ENCODE assay signal across 16 cellular contexts in genomic region chr6:3330199-3330598, GRCh38.
A peak's percentile ranks its signal among the peaks of the same experiment; 100 is the strongest.
DNase-seq lines count a peak whose midpoint lies in the region; ATAC-seq, FAIRE-seq and TF ChIP-seq lines count a peak whose summit lies in the region.
"Had no signal": no experiment of that assay in that cellular context is flagged by ENCODE, and none has a peak within 500 bp of the region (broad histone marks: within the 10 kb centered on the region; RNA-seq: fewer than 3 reads in every experiment).

No MANE protein-coding gene starts in this region.

- peak overlapping the region; percentile 88 for H3K27ac Mint-ChIP-seq in WTC11
- H3K27ac Mint-ChIP-seq: activated naive CD4-positive, alpha-beta T cell treated with anti-CD3 and anti-CD28 coated beads, Interleukin-2, amount 10 ng/mL, durations not matched to agents 7 days and 5 days; stimulated activated naive B cell treated with anti-CD40 and anti-IgM and Interleukin-4, amounts not matched to agents 10 μg/mL and 1 μg/mL and 100 μg/mL, for 72 hours; T-helper 1 cell treated with Interleukin-12 subunit alpha and Interleukin-12 subunit beta and Interleukin-4 antibody, amounts not matched to agents 30 μg/mL and 1 μg/mL, for 36 hours had no signal

- peak; percentile 57 for TF ChIP-seq CTCF in WTC11 (IDR thresholded peaks at IDR 0.05)
- no peak for TF ChIP-seq CTCF in D721Med (IDR thresholded peaks at IDR 0.05; ENCODE audit: insufficient read depth, missing control alignments)

- no peaks in the 10 kb centered on the region for H3K9me3 ChIP-seq in stomach smooth muscle (ENCODE audit: control insufficient read depth in 2 of 2, low read length in 2 of 2)

- no peaks in the 10 kb centered on the region for H3K27me3 ChIP-seq in H7 (ENCODE audit: control insufficient read depth, insufficient read depth, low read length)
- H3K27me3 ChIP-seq in stomach smooth muscle (ENCODE audit: control insufficient read depth in 1 of 2, insufficient read depth in 2 of 2, low read length in 2 of 2), result no peaks in the 10 kb centered on the region

- peak; percentile 73 for DNase-seq in H7
- DNase-seq in WTC11 (ENCODE audit: low spot score), result peak; percentile 69
- DNase-seq in iPS-NIHi11 (ENCODE audit: low spot score), result peak; percentile 56
- DNase-seq in NCI-H2227 treated with DMSO at 0.1 percent for 48 hours (lab: John Stamatoyannopoulos, UW), result no peak
- no peak for DNase-seq in D721Med (ENCODE audit: insufficient read length, low spot score)
- DNase-seq in C1 segment of cervical spinal cord (lab: John Stamatoyannopoulos, UW), result no peak
- DNase-seq: activated CD4-positive, CD25-positive, alpha-beta regulatory T cell treated with anti-CD3 and anti-CD28 coated beads, Interleukin-2, amount 50 U/mL, for 72 hours; activated naive CD4-positive, alpha-beta T cell treated with anti-CD3 and anti-CD28 coated beads, Interleukin-2, amount 10 ng/mL, durations not matched to agents 7 days and 5 days; effector CD8-positive, alpha-beta T cell; NCI-H1694; NCI-H526; stimulated activated naive B cell treated with anti-CD40 and anti-IgM and Interleukin-4, amounts not matched to agents 10 μg/mL and 1 μg/mL and 100 μg/mL, for 72 hours had no signal

- CTCF ChIA-PET in WTC11 (lab: Charles Lee), result interaction anchor here (0.5 to 2.4 kb wide), 33 partner anchors 8 to 519 kb away, joined by 3 to 38 read pairs (median 4); partner anchors contain the start of genes FAM50B and SLC22A23

- H3K4me3 ChIP-seq in H7 (ENCODE audit: insufficient read depth, low read depth, low read length), result no peak overlapping the region
- no peak overlapping the region for H3K4me3 ChIP-seq in stomach smooth muscle (ENCODE audit: low read length in 2 of 2)
- H3K4me3 ChIP-seq: lung had no signal

- H3K4me3 Mint-ChIP-seq in WTC11, result no peak overlapping the region
- H3K4me3 Mint-ChIP-seq: activated naive CD4-positive, alpha-beta T cell treated with anti-CD3 and anti-CD28 coated beads, Interleukin-2, amount 10 ng/mL, durations not matched to agents 7 days and 5 days; stimulated activated naive B cell treated with anti-CD40 and anti-IgM and Interleukin-4, amounts not matched to agents 10 μg/mL and 1 μg/mL and 100 μg/mL, for 72 hours; T-helper 1 cell treated with Interleukin-12 subunit alpha and Interleukin-12 subunit beta and Interleukin-4 antibody, amounts not matched to agents 30 μg/mL and 1 μg/mL, for 36 hours had no signal

- H3K27me3 Mint-ChIP-seq in WTC11 (ENCODE audit: low read depth), result no peaks in the 10 kb centered on the region

- H3K9me3 Mint-ChIP-seq in WTC11, result no peaks in the 10 kb centered on the region
- H3K9me3 Mint-ChIP-seq: activated naive CD4-positive, alpha-beta T cell treated with anti-CD3 and anti-CD28 coated beads, Interleukin-2, amount 10 ng/mL, durations not matched to agents 7 days and 5 days; stimulated activated naive B cell treated with anti-CD40 and anti-IgM and Interleukin-4, amounts not matched to agents 10 μg/mL and 1 μg/mL and 100 μg/mL, for 72 hours; T-helper 1 cell treated with Interleukin-12 subunit alpha and Interleukin-12 subunit beta and Interleukin-4 antibody, amounts not matched to agents 30 μg/mL and 1 μg/mL, for 36 hours had no signal

- peaks cover 87% of the 10 kb centered on the region for H3K4me1 Mint-ChIP-seq in WTC11
- H3K4me1 Mint-ChIP-seq: activated naive CD4-positive, alpha-beta T cell treated with anti-CD3 and anti-CD28 coated beads, Interleukin-2, amount 10 ng/mL, durations not matched to agents 7 days and 5 days had no signal

- peaks cover 35% of the 10 kb centered on the region for H3K4me1 ChIP-seq in stomach smooth muscle (ENCODE audit: control insufficient read depth, insufficient read depth, low read length)

- FAIRE-seq in D721Med (lab: Jason Lieb, UNC), result no peak
- FAIRE-seq: urothelium cell line had no signal

- H3K36me3 ChIP-seq in H7 (replicated peaks; ENCODE audit: control insufficient read depth, insufficient read depth, low read length) (no peaks in the 10 kb centered on the region), stomach smooth muscle (ENCODE audit: control insufficient read depth in 2 of 2, insufficient read depth in 2 of 2, low read length in 2 of 2) (no peaks in the 10 kb centered on the region)

- peak overlapping the region in 1 of 2 donors; percentile 63 for H3K9ac ChIP-seq in stomach smooth muscle (ENCODE audit: low read length in 2 of 2)

- ATAC-seq in WTC11, result peak; percentile 37
- ATAC-seq: stimulated activated naive B cell treated with anti-CD40 and anti-IgM and Interleukin-4, amounts not matched to agents 10 μg/mL and 1 μg/mL and 100 μg/mL, for 72 hours had no signal

- H3K27ac ChIP-seq in stomach smooth muscle (ENCODE audit: low read length), result peak overlapping the region; percentile 31

- no peaks in the 10 kb centered on the region for H3K36me3 Mint-ChIP-seq in WTC11
- H3K36me3 Mint-ChIP-seq: activated naive CD4-positive, alpha-beta T cell treated with anti-CD3 and anti-CD28 coated beads, Interleukin-2, amount 10 ng/mL, durations not matched to agents 7 days and 5 days; stimulated activated naive B cell treated with anti-CD40 and anti-IgM and Interleukin-4, amounts not matched to agents 10 μg/mL and 1 μg/mL and 100 μg/mL, for 72 hours had no signal

- POLR2A ChIA-PET in WTC11 (lab: Charles Lee), result interaction anchor here (0.6 kb wide), 1 partner anchor 90 kb away, joined by 3 read pairs; no protein-coding TSS in a partner anchor

TF ChIP-seq in WTC11, 78 proteins besides CTCF, POLR2A, EP300 and RAD21:
- no peak for TF ChIP-seq NR1H2 (CRISPR knock-in tag; IDR thresholded peaks at IDR 0.05)
- TF ChIP-seq, protein P1, sequence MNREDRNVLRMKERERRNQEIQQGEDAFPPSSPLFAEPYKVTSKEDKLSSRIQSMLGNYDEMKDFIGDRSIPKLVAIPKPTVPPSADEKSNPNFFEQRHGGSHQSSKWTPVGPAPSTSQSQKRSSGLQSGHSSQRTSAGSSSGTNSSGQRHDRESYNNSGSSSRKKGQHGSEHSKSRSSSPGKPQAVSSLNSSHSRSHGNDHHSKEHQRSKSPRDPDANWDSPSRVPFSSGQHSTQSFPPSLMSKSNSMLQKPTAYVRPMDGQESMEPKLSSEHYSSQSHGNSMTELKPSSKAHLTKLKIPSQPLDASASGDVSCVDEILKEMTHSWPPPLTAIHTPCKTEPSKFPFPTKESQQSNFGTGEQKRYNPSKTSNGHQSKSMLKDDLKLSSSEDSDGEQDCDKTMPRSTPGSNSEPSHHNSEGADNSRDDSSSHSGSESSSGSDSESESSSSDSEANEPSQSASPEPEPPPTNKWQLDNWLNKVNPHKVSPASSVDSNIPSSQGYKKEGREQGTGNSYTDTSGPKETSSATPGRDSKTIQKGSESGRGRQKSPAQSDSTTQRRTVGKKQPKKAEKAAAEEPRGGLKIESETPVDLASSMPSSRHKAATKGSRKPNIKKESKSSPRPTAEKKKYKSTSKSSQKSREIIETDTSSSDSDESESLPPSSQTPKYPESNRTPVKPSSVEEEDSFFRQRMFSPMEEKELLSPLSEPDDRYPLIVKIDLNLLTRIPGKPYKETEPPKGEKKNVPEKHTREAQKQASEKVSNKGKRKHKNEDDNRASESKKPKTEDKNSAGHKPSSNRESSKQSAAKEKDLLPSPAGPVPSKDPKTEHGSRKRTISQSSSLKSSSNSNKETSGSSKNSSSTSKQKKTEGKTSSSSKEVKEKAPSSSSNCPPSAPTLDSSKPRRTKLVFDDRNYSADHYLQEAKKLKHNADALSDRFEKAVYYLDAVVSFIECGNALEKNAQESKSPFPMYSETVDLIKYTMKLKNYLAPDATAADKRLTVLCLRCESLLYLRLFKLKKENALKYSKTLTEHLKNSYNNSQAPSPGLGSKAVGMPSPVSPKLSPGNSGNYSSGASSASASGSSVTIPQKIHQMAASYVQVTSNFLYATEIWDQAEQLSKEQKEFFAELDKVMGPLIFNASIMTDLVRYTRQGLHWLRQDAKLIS (CRISPR knock-in tag; IDR thresholded peaks at IDR 0.05; ENCODE audit: borderline replicate concordance), result no peak
- no peak for TF ChIP-seq ATF1 (CRISPR knock-in tag; IDR thresholded peaks at IDR 0.05)
- no peak for TF ChIP-seq TP53 (CRISPR knock-in tag; IDR thresholded peaks at IDR 0.05)
- no peak for TF ChIP-seq MLX (CRISPR knock-in tag; IDR thresholded peaks at IDR 0.05)
- TF ChIP-seq, protein P2, sequence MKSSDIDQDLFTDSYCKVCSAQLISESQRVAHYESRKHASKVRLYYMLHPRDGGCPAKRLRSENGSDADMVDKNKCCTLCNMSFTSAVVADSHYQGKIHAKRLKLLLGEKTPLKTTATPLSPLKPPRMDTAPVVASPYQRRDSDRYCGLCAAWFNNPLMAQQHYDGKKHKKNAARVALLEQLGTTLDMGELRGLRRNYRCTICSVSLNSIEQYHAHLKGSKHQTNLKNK (CRISPR knock-in tag; IDR thresholded peaks at IDR 0.05), result no peak
- TF ChIP-seq JAZF1 (CRISPR knock-in tag; IDR thresholded peaks at IDR 0.05), result no peak
TF ChIP-seq in WTC11: peak in this region for 0.

Comparison
In these comparisons a context has a peak if more than half of its experiments do, and no peak if none do; other contexts are left out.
1. DNase-seq: peak in H7 (single experiment), WTC11 (single experiment) and iPS-NIHi11 (single experiment); none in NCI-H2227 treated with DMSO at 0.1 percent for 48 hours (single experiment), D721Med (single experiment) and C1 segment of cervical spinal cord (0 of 14).